ENCODE assay signal across 10 cellular contexts in genomic region chr1:225944951-225945350, GRCh38. TPM values are rescaled to one million over a fixed set of nuclear protein-coding genes. Genes with fewer than 3 reads are reported as not detected.
DNase-seq lines count a peak whose midpoint lies in the region; ATAC-seq and TF ChIP-seq lines count a peak whose summit lies in the region.
"Had no signal": no experiment of that assay in that cellular context is flagged by ENCODE, and none has a peak within 500 bp of the region (broad histone marks: within the 10 kb centered on the region; RNA-seq: fewer than 3 reads in every experiment).

No MANE protein-coding gene starts in this region.

- peaks cover 39% of the 10 kb centered on the region for H3K27me3 Mint-ChIP-seq in nephron (ENCODE audit: low read depth)

- H3K27ac Mint-ChIP-seq in nephron = peak overlapping the region in 2 of 3 experiments; percentile 69 to 72

- no peak overlapping the region for H3K9ac ChIP-seq in smooth muscle cell (ENCODE audit: low read depth)

- DNase-seq in NOMO-1 treated with DMSO at 0.1 percent for 48 hours (lab: John Stamatoyannopoulos, UW; ENCODE audit: unreplicated experiment) = peak; percentile 77
- DNase-seq in GF-D8 (lab: John Stamatoyannopoulos, UW) = no peak
- no peak for DNase-seq in NCI-H526 (lab: John Stamatoyannopoulos, UW)
- DNase-seq in smooth muscle cell (lab: John Stamatoyannopoulos, UW; ENCODE audit: unreplicated experiment) = no peak
- no peak for DNase-seq in activated T-cell treated with anti-CD3 and anti-CD28 coated beads for 4 hours
- DNase-seq: left colon, NCI-H1436 treated with DMSO at 0.1 percent for 48 hours had no signal

- no peaks in the 10 kb centered on the region for H3K36me3 Mint-ChIP-seq in nephron (ENCODE audit: low read depth)

- no peak overlapping the region for H3K4me2 ChIP-seq in smooth muscle cell

- 79% methylated on average over 7 of the region's 7 CpGs for WGBS in smooth muscle cell (ENCODE audit: low lambda C conversion rate)

- H3K9me3 ChIP-seq in smooth muscle cell (replicated peaks; ENCODE audit: low read depth) = no peaks in the 10 kb centered on the region

- no peak overlapping the region for H3K27ac ChIP-seq in smooth muscle cell (ENCODE audit: low read depth)

- ATAC-seq in GM18873 (IDR thresholded peaks at IDR 0.05; ENCODE audit: low FRiP score, unreplicated experiment) (peak; percentile 59), HG02623 (IDR thresholded peaks at IDR 0.05; ENCODE audit: unreplicated experiment) (peak; percentile 66)
- ATAC-seq: left colon had no signal

- H4K20me1 ChIP-seq in smooth muscle cell (ENCODE audit: low read depth) = no peaks in the 10 kb centered on the region

- H3F3A ChIP-seq in smooth muscle cell (ENCODE audit: low read depth) = no peaks in the 10 kb centered on the region

- peaks cover 21% of the 10 kb centered on the region for H3K27me3 ChIP-seq in smooth muscle cell (ENCODE audit: low read depth)

- no peaks in the 10 kb centered on the region for H3K36me3 ChIP-seq in smooth muscle cell (ENCODE audit: low read depth)

- H3K4me1 ChIP-seq in smooth muscle cell (ENCODE audit: low read depth) = peaks cover 8% of the 10 kb centered on the region

- no peak for TF ChIP-seq CTCF in nephron (IDR thresholded peaks at IDR 0.05; ENCODE audit: unreplicated experiment in 3 of 3)
- TF ChIP-seq CTCF in smooth muscle cell (IDR thresholded peaks at IDR 0.05; ENCODE audit: borderline replicate concordance, insufficient read depth, poor library complexity, severe bottlenecking) = no peak

- H3K4me3 Mint-ChIP-seq in nephron = no peak overlapping the region

- H3K79me2 ChIP-seq in smooth muscle cell (ENCODE audit: low read depth) = no peaks in the 10 kb centered on the region

- H3K4me1 Mint-ChIP-seq in nephron = peaks cover 56% of the 10 kb centered on the region

- H2AFZ ChIP-seq in smooth muscle cell (ENCODE audit: low read depth) = no peak overlapping the region

- no peaks in the 10 kb centered on the region for H3K9me3 Mint-ChIP-seq in nephron

- no peak overlapping the region for H3K4me3 ChIP-seq in smooth muscle cell

RNA-seq across cellular contexts. Expression of gene LEFTY2, which starts 3.9 kb away (rescaled TPM):
- total RNA-seq in smooth muscle cell = 0.09 and 0.36 TPM in 2 replicates
- 0.25 and 2.3 TPM in 2 replicates for polyA plus RNA-seq in smooth muscle cell

RNA-seq across cellular contexts. Expression of gene PYCR2, which starts 20.9 kb away (rescaled TPM):
- 15.1 and 20.1 TPM in 2 replicates for total RNA-seq in smooth muscle cell
- polyA plus RNA-seq in smooth muscle cell = 40.5 and 44.3 TPM in 2 replicates

RNA-seq across cellular contexts. Expression of gene SDE2, which starts 54.2 kb away (rescaled TPM):
- total RNA-seq in smooth muscle cell = 30.5 and 33.3 TPM in 2 replicates
- polyA plus RNA-seq in smooth muscle cell = 15.1 and 20.2 TPM in 2 replicates

RNA-seq across cellular contexts. Expression of gene LEFTY1, which starts 56.0 kb away (rescaled TPM):
- not detected in 2 replicates for total RNA-seq in smooth muscle cell
- 0.46 TPM in 1 of 2 replicates, not detected in the other for polyA plus RNA-seq in smooth muscle cell
